Comparison of ENCODE assay signal across 8 cellular contexts in the genomic region with DNA sequence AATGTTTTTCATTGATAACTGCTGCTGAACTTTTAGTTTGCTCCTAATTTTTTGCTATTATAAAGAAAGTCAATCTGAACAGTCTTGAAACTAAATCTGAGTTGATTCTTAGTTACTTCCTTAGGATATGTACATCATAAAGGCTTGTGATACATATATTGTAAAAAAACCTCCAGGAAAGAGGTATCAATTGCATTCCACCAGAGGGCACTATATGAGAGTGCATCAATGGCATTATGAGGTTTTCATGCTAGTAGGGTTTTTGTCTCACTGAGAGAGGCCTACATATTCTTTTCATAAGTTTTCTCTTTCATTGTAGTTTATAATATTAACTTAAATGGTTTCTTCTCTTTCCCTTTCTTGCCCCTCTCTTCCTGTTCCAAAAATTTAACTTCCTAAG. TPM values are rescaled to one million over a fixed set of nuclear protein-coding genes. Genes with fewer than 3 reads are reported as not detected.
DNase-seq lines count a peak whose midpoint lies in the region; ATAC-seq and TF ChIP-seq lines count a peak whose summit lies in the region.

No MANE protein-coding gene starts in this region.

- no peak overlapping the region for H3K4me2 ChIP-seq in fibroblast of lung (ENCODE audit: extremely low read depth, insufficient read depth, low read length)

- no peak for TF ChIP-seq POLR2A in lower leg skin (IDR thresholded peaks at IDR 0.05)

- DNase-seq in AML-193 (lab: John Stamatoyannopoulos, UW), result peak; percentile 74 to 79
- DNase-seq in NOMO-1 treated with DMSO at 0.1 percent for 48 hours (lab: John Stamatoyannopoulos, UW; ENCODE audit: unreplicated experiment), result peak; percentile 47
- peak in 1 of 2 donors; percentile 37 for DNase-seq in fibroblast of lung (ENCODE audit: low read depth in 2 of 2)
- no peak for DNase-seq in lower leg skin (ENCODE audit: low spot score in 2 of 2)
- no peak for DNase-seq in stimulated activated CD4-positive, alpha-beta T cell treated with anti-CD3 and anti-CD28 coated beads, Interleukin-2, amount 100 ng/mL, for 48 hours
- no peak for DNase-seq in activated naive CD4-positive, alpha-beta T cell (lab: John Stamatoyannopoulos, UW)

- H3K27me3 ChIP-seq in fibroblast of lung (ENCODE audit: control insufficient read depth, insufficient read depth, low read length), result no peaks in the 10 kb centered on the region

- H3K4me3 ChIP-seq in GM12875 (ENCODE audit: low read depth, low read length) (no peak overlapping the region), fibroblast of lung (replicated peaks in 1 of 4; ENCODE audit: control extremely low read depth in 1 of 4, insufficient read depth in 1 of 4, low read depth in 3 of 4, low read length in 4 of 4) (no peak overlapping the region), lower leg skin (ENCODE audit: low read depth, poor library complexity, severe bottlenecking) (no peak overlapping the region)

- peaks cover 2% of the 10 kb centered on the region for H3K36me3 ChIP-seq in fibroblast of lung (ENCODE audit: control insufficient read depth, insufficient read depth, low read length)

- H3K9ac ChIP-seq in fibroblast of lung (ENCODE audit: insufficient read depth, low read length), result no peak overlapping the region

- H3K27ac ChIP-seq in fibroblast of lung (ENCODE audit: insufficient read depth, low read length), result no peak overlapping the region

- no peak for ATAC-seq in GM21423 (IDR thresholded peaks at IDR 0.05; ENCODE audit: unreplicated experiment)

- TF ChIP-seq CTCF in GM12875 (IDR thresholded peaks at IDR 0.05; ENCODE audit: borderline replicate concordance, insufficient read depth, low read depth, low read length) (peak; percentile 47; the same call in 1 of the 2 replicates), fibroblast of lung (conservative IDR thresholded peaks at IDR 0.05 in 1 of 2, IDR thresholded peaks at IDR 0.05 in 1 of 2; ENCODE audit: low read depth in 1 of 2, low read length in 2 of 2) (peak; percentile 27 to 52), lower leg skin (IDR thresholded peaks at IDR 0.05) (no peak)

- no peaks in the 10 kb centered on the region for H3K4me1 ChIP-seq in fibroblast of lung (ENCODE audit: control insufficient read depth, extremely low read depth, insufficient read depth, low read length)

- H3K79me2 ChIP-seq in fibroblast of lung (ENCODE audit: control insufficient read depth, insufficient read depth, low read length), result no peaks in the 10 kb centered on the region

- no peaks in the 10 kb centered on the region for H4K20me1 ChIP-seq in fibroblast of lung (ENCODE audit: control insufficient read depth, extremely low read depth, insufficient read depth, low read length)

- no peak overlapping the region for H2AFZ ChIP-seq in fibroblast of lung (ENCODE audit: low read length)

- intact Hi-C loops in lower leg skin (cut with DNase I; ENCODE audit: low total_unique reads), result no loop called here

- H3K9me3 ChIP-seq in fibroblast of lung (ENCODE audit: control insufficient read depth, insufficient read depth, low read depth, low read length), result no peaks in the 10 kb centered on the region

RNA-seq across cellular contexts. Expression of a gene that starts 46.9 kb away (rescaled TPM):
- total RNA-seq in fibroblast of lung (27.0 and 33.4 TPM in 2 replicates), lower leg skin (10 to 100 TPM; 33.9 to 38.4 (median 37.6) TPM)
- 44.6 and 51.2 TPM in 2 replicates for polyA plus RNA-seq in fibroblast of lung
- 15.3 and 18.7 TPM in 2 replicates for polyA plus RNA-seq in fibroblast of lung (2012)
- 42.1 and 56.0 TPM in 2 replicates for polyA minus RNA-seq in fibroblast of lung (ENCODE audit: low replicate concordance)

Comparison
In these comparisons a context has a peak if more than half of its experiments do, and no peak if none do; other contexts are left out.
1. DNase-seq: peak in AML-193 (2 of 2) and NOMO-1 treated with DMSO at 0.1 percent for 48 hours (single experiment); none in lower leg skin (0 of 2), stimulated activated CD4-positive, alpha-beta T cell treated with anti-CD3 and anti-CD28 coated beads, Interleukin-2, amount 100 ng/mL, for 48 hours (0 of 2) and activated naive CD4-positive, alpha-beta T cell (0 of 4).
2. CTCF ChIP-seq: peak in GM12875 (single experiment) and fibroblast of lung (2 of 2); none in lower leg skin (0 of 3).